23 cellular contexts compared by ENCODE assay signal in genomic region chr11:40376346-40376745, GRCh38.
"Had no signal": no experiment of that assay in that cellular context is flagged by ENCODE, and none has a peak within 500 bp of the region (broad histone marks: within the 10 kb centered on the region; RNA-seq: fewer than 3 reads in every experiment).

No MANE protein-coding gene starts in this region.

- H3K9me3 ChIP-seq: esophagus squamous epithelium, gastrocnemius medialis, heart right ventricle, pancreas, right lobe of liver, spleen, stomach, thoracic aorta, transverse colon had no signal

- H3K27ac ChIP-seq: esophagus squamous epithelium, gastrocnemius medialis, heart right ventricle, pancreas, right lobe of liver, spleen, stomach, thoracic aorta, transverse colon had no signal

- H3K9me3 Mint-ChIP-seq: dendritic cell treated with granulocyte-macrophage colony-stimulating factor and Interleukin-4, amounts not matched to agents 40 ng/mL and 50 ng/mL, for 4 days had no signal

- H3K36me3 ChIP-seq: esophagus squamous epithelium, gastrocnemius medialis, heart right ventricle, pancreas, right lobe of liver, spleen, stomach, thoracic aorta, transverse colon had no signal

- H3K4me3 Mint-ChIP-seq: dendritic cell treated with granulocyte-macrophage colony-stimulating factor and Interleukin-4, amounts not matched to agents 40 ng/mL and 50 ng/mL, for 4 days; effector memory CD8-positive, alpha-beta T cell; natural killer cell; stimulated activated naive B cell treated with anti-CD40 and anti-IgM and Interleukin-4, amounts not matched to agents 10 μg/mL and 1 μg/mL and 100 μg/mL, for 72 hours had no signal

- H3K27ac Mint-ChIP-seq: dendritic cell treated with granulocyte-macrophage colony-stimulating factor and Interleukin-4, amounts not matched to agents 40 ng/mL and 50 ng/mL, for 4 days; effector memory CD8-positive, alpha-beta T cell; natural killer cell; progenitor cell of endocrine pancreas; stimulated activated naive B cell treated with anti-CD40 and anti-IgM and Interleukin-4, amounts not matched to agents 10 μg/mL and 1 μg/mL and 100 μg/mL, for 72 hours had no signal

- H3K4me3 ChIP-seq: esophagus squamous epithelium, gastrocnemius medialis, heart right ventricle, pancreas, right lobe of liver, spleen, stomach, thoracic aorta, transverse colon had no signal

- H3K27me3 Mint-ChIP-seq: dendritic cell treated with granulocyte-macrophage colony-stimulating factor and Interleukin-4, amounts not matched to agents 40 ng/mL and 50 ng/mL, for 4 days; effector memory CD8-positive, alpha-beta T cell; progenitor cell of endocrine pancreas; stimulated activated naive B cell treated with anti-CD40 and anti-IgM and Interleukin-4, amounts not matched to agents 10 μg/mL and 1 μg/mL and 100 μg/mL, for 72 hours had no signal

- FAIRE-seq: islet of Langerhans, pancreas had no signal

- DNase-seq: effector memory CD8-positive, alpha-beta T cell; esophagus squamous epithelium; gastrocnemius medialis; heart right ventricle; hypothalamus; kidney glomerular epithelial cell; mammary epithelial cell; natural killer cell; occipital lobe; pancreas; right lobe of liver; spleen; stimulated activated CD4-positive, alpha-beta T cell treated with anti-CD3 and anti-CD28 coated beads, Interleukin-15, amount 100 ng/mL, for 24 hours; stimulated activated CD4-positive, alpha-beta T cell treated with anti-CD3 and anti-CD28 coated beads, Interleukin-1b, Interleukin-23, amount 100 ng/mL, for 48 hours; stimulated activated CD4-positive, alpha-beta T cell treated with anti-CD3 and anti-CD28 coated beads, Interleukin-4, amount 100 ng/mL, for 4 hours; stimulated activated naive B cell treated with anti-CD40 and anti-IgM and Interleukin-4, amounts not matched to agents 10 μg/mL and 1 μg/mL and 100 μg/mL, for 72 hours; stomach; substantia nigra; transverse colon had no signal

- H3K4me1 ChIP-seq: esophagus squamous epithelium, gastrocnemius medialis, heart right ventricle, pancreas, spleen, stomach, transverse colon had no signal

- H3K4me1 Mint-ChIP-seq: natural killer cell; stimulated activated naive B cell treated with anti-CD40 and anti-IgM and Interleukin-4, amounts not matched to agents 10 μg/mL and 1 μg/mL and 100 μg/mL, for 72 hours had no signal

- H3K36me3 Mint-ChIP-seq: natural killer cell; stimulated activated naive B cell treated with anti-CD40 and anti-IgM and Interleukin-4, amounts not matched to agents 10 μg/mL and 1 μg/mL and 100 μg/mL, for 72 hours had no signal

- ATAC-seq: effector memory CD8-positive, alpha-beta T cell; gastrocnemius medialis; heart right ventricle; natural killer cell; pancreas; right lobe of liver; stimulated activated naive B cell treated with anti-CD40 and anti-IgM and Interleukin-4, amounts not matched to agents 10 μg/mL and 1 μg/mL and 100 μg/mL, for 72 hours had no signal

- H3K27me3 ChIP-seq: esophagus squamous epithelium, gastrocnemius medialis, heart right ventricle, pancreas, right lobe of liver, spleen, stomach, transverse colon had no signal
